In the genomic region with DNA sequence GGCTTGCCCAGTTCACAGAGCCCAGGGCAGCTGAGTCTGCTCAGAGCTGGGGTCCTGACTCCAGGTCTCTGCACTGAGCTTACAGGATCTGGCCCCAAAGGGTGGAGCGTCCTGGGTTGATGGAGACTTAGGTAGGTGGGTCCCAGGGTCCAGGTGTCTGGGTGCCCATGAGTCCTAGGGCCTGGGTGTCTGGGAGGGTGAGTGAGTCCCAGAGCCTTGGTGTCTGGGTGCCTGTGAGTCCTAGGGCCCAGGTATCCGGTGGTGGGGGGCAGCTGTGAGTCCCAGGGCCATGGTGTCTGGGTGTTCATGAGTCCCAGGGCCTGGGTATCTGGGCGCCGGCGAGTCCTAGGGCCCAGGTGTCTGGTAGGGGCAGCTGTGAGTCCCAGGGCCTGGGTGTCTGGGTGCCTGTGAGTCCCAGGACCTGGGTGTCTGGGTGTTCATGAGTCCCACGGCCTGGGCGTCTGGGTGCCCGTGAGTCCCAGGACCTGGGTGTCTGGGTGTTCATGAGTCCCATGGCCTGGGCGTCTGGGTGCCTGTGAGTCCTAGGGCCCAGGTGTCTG, we compare ENCODE assay signal across 19 cellular contexts.
"Had no signal": no experiment of that assay in that cellular context is flagged by ENCODE, and none has a peak within 500 bp of the region (broad histone marks: within the 10 kb centered on the region; RNA-seq: fewer than 3 reads in every experiment).

No MANE protein-coding gene starts in this region.

- H3K4me1 ChIP-seq: colonic mucosa, esophagus squamous epithelium, stomach had no signal

- ATAC-seq: gastroesophageal sphincter; left cardiac atrium; natural killer cell treated with Interleukin-12 subunit alpha and Interleukin-12 subunit beta and Interleukin-15 and Interleukin-18, amount 100 ng/mL, for 72 hours; sciatic nerve had no signal

- DNase-seq: colonic mucosa; dermis blood vessel endothelial cell; esophagus squamous epithelium; foreskin fibroblast; glutamatergic neuron; immature natural killer cell; left cardiac atrium; mesenchymal stem cell; midbrain; stimulated activated CD4-positive, alpha-beta T cell treated with anti-CD3 and anti-CD28 coated beads, Interleukin-12 subunit alpha, Interleukin-12 subunit beta, amount 100 ng/mL, for 4 hours; stimulated activated naive CD4-positive, alpha-beta T cell; stomach; substantia nigra; transverse colon had no signal

- H3K4me3 ChIP-seq: colonic mucosa, esophagus squamous epithelium, gastroesophageal sphincter, skin epidermis, stomach, thoracic aorta, transverse colon had no signal

- H3K27me3 ChIP-seq: colonic mucosa, transverse colon had no signal

- H3K9me3 ChIP-seq: colonic mucosa, esophagus squamous epithelium, thoracic aorta, transverse colon had no signal

- H3K36me3 ChIP-seq: colonic mucosa, esophagus squamous epithelium, gastroesophageal sphincter, stomach, thoracic aorta, transverse colon had no signal

- H3K27ac ChIP-seq: colonic mucosa, esophagus squamous epithelium, gastroesophageal sphincter, skin epidermis, stomach, thoracic aorta, transverse colon had no signal
